In genomic region chr7:129634361-129635034, GRCh38 we compare ENCODE assay signal across 12 cellular contexts.
"Had no signal": no experiment of that assay in that cellular context is flagged by ENCODE, and none has a peak within 500 bp of the region (broad histone marks: within the 10 kb centered on the region; RNA-seq: fewer than 3 reads in every experiment).

No MANE protein-coding gene starts in this region.

- H3K27ac ChIP-seq: cardiac muscle cell, esophagus muscularis mucosa, left lung, psoas muscle had no signal

- H3K4me3 Mint-ChIP-seq: activated CD4-positive, alpha-beta memory T cell treated with anti-CD3 and anti-CD28 coated beads, Interleukin-2, amount 10 ng/mL, durations not matched to agents 7 days and 5 days; activated CD4-positive, alpha-beta T cell treated with anti-CD3 and anti-CD28 coated beads for 36 hours; activated T-helper 1 cell treated with anti-CD3 and anti-CD28 coated beads, Interleukin-12 subunit alpha, Interleukin-12 subunit beta, Interleukin-2, Interleukin-4 antibody, amounts not matched to agents 30 ng/mL and 10 ng/mL and 1 ng/mL, durations not matched to agents 14 hours and 24 hours and 36 hours; stimulated activated naive CD8-positive, alpha-beta T cell treated with anti-CD3 and anti-CD28 coated beads, Interleukin-15, Interleukin-2, amounts not matched to agents 100 ng/mL and 50 ng/mL, for 24 hours; type B pancreatic cell had no signal

- DNase-seq: activated CD4-positive, alpha-beta memory T cell treated with anti-CD3 and anti-CD28 coated beads, Interleukin-2, amount 10 ng/mL, durations not matched to agents 7 days and 5 days; activated CD4-positive, alpha-beta T cell treated with anti-CD3 and anti-CD28 coated beads for 36 hours; activated naive CD4-positive, alpha-beta T cell; dorsolateral prefrontal cortex; kidney; left lung; psoas muscle had no signal

- H3K27me3 Mint-ChIP-seq: activated CD4-positive, alpha-beta memory T cell treated with anti-CD3 and anti-CD28 coated beads, Interleukin-2, amount 10 ng/mL, durations not matched to agents 7 days and 5 days; activated CD4-positive, alpha-beta T cell treated with anti-CD3 and anti-CD28 coated beads for 36 hours; stimulated activated naive CD8-positive, alpha-beta T cell treated with anti-CD3 and anti-CD28 coated beads, Interleukin-15, Interleukin-2, amounts not matched to agents 100 ng/mL and 50 ng/mL, for 24 hours; type B pancreatic cell had no signal

- H3K27ac Mint-ChIP-seq: activated CD4-positive, alpha-beta memory T cell treated with anti-CD3 and anti-CD28 coated beads, Interleukin-2, amount 10 ng/mL, durations not matched to agents 7 days and 5 days; activated CD4-positive, alpha-beta T cell treated with anti-CD3 and anti-CD28 coated beads for 36 hours; activated T-helper 1 cell treated with anti-CD3 and anti-CD28 coated beads, Interleukin-12 subunit alpha, Interleukin-12 subunit beta, Interleukin-2, Interleukin-4 antibody, amounts not matched to agents 30 ng/mL and 10 ng/mL and 1 ng/mL, durations not matched to agents 14 hours and 24 hours and 36 hours; stimulated activated naive CD8-positive, alpha-beta T cell treated with anti-CD3 and anti-CD28 coated beads, Interleukin-15, Interleukin-2, amounts not matched to agents 100 ng/mL and 50 ng/mL, for 24 hours had no signal

- H3K4me3 ChIP-seq: cardiac muscle cell, dorsolateral prefrontal cortex, esophagus muscularis mucosa, left lung, psoas muscle had no signal

- H3K9me3 ChIP-seq: esophagus muscularis mucosa, left lung, psoas muscle had no signal

- H3K36me3 ChIP-seq: cardiac muscle cell, esophagus muscularis mucosa, left lung had no signal

- H3K9me3 Mint-ChIP-seq: activated CD4-positive, alpha-beta memory T cell treated with anti-CD3 and anti-CD28 coated beads, Interleukin-2, amount 10 ng/mL, durations not matched to agents 7 days and 5 days; activated T-helper 1 cell treated with anti-CD3 and anti-CD28 coated beads, Interleukin-12 subunit alpha, Interleukin-12 subunit beta, Interleukin-2, Interleukin-4 antibody, amounts not matched to agents 30 ng/mL and 10 ng/mL and 1 ng/mL, durations not matched to agents 14 hours and 24 hours and 36 hours; stimulated activated naive CD8-positive, alpha-beta T cell treated with anti-CD3 and anti-CD28 coated beads, Interleukin-15, Interleukin-2, amounts not matched to agents 100 ng/mL and 50 ng/mL, for 24 hours; type B pancreatic cell had no signal

- H3K27me3 ChIP-seq: cardiac muscle cell, dorsolateral prefrontal cortex, esophagus muscularis mucosa, left lung had no signal
